ENCODE assay signal across 2 cellular contexts in the genomic region with DNA sequence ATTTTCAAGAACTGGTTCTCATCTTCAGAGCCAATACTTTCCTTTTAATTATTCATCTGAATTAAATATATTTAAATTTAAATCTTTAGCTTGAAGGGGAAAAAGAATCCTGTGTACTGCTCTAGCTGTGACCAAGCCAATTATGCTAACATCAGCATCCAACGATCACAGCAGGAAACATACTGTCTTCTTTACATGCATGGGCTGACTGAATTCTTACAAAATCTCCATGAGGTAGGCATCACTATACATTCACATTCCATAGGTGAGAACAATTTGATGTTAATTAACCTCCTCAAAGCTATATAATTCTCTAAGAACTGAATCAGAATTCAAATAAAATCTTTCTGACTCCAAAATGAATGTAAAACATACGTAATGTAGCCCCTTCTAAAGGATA.
TF ChIP-seq lines count a peak whose summit lies in the region.

No MANE protein-coding gene starts in this region.

TF ChIP-seq in GM23338, 12 proteins besides CTCF, POLR2A, EP300 and RAD21 (continued from another document):
- TF ChIP-seq, protein P1, sequence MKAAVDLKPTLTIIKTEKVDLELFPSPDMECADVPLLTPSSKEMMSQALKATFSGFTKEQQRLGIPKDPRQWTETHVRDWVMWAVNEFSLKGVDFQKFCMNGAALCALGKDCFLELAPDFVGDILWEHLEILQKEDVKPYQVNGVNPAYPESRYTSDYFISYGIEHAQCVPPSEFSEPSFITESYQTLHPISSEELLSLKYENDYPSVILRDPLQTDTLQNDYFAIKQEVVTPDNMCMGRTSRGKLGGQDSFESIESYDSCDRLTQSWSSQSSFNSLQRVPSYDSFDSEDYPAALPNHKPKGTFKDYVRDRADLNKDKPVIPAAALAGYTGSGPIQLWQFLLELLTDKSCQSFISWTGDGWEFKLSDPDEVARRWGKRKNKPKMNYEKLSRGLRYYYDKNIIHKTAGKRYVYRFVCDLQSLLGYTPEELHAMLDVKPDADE (IDR thresholded peaks at IDR 0.05): no peak

TF ChIP-seq in WTC11, 78 proteins besides CTCF, POLR2A, EP300 and RAD21 (continued from another document):
- TF ChIP-seq, protein P2, sequence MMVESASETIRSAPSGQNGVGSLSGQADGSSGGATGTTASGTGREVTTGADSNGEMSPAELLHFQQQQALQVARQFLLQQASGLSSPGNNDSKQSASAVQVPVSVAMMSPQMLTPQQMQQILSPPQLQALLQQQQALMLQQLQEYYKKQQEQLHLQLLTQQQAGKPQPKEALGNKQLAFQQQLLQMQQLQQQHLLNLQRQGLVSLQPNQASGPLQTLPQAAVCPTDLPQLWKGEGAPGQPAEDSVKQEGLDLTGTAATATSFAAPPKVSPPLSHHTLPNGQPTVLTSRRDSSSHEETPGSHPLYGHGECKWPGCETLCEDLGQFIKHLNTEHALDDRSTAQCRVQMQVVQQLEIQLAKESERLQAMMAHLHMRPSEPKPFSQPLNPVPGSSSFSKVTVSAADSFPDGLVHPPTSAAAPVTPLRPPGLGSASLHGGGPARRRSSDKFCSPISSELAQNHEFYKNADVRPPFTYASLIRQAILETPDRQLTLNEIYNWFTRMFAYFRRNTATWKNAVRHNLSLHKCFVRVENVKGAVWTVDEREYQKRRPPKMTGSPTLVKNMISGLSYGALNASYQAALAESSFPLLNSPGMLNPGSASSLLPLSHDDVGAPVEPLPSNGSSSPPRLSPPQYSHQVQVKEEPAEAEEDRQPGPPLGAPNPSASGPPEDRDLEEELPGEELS (CRISPR knock-in tag; IDR thresholded peaks at IDR 0.05): no peak
- TF ChIP-seq ATF1 (CRISPR knock-in tag; IDR thresholded peaks at IDR 0.05) (no peak), CBFB (CRISPR knock-in tag; IDR thresholded peaks at IDR 0.05; ENCODE audit: low read depth) (no peak)
